In genomic region chr3:57130426-57131209, GRCh38 we compare ENCODE assay signal across 11 cellular contexts. TPM values are rescaled to one million over a fixed set of nuclear protein-coding genes. Genes with fewer than 3 reads are reported as not detected.
A peak's percentile ranks its signal among the peaks of the same experiment; 100 is the strongest.
DNase-seq lines count a peak whose midpoint lies in the region.
"Had no signal": no experiment of that assay in that cellular context is flagged by ENCODE, and none has a peak within 500 bp of the region (broad histone marks: within the 10 kb centered on the region; RNA-seq: fewer than 3 reads in every experiment).

No MANE protein-coding gene starts in this region.

- H3K9me3 Mint-ChIP-seq in activated CD4-positive, alpha-beta memory T cell treated with anti-CD3 and anti-CD28 coated beads for 36 hours = no peaks in the 10 kb centered on the region
- H3K9me3 Mint-ChIP-seq: CD4-positive, CD25-positive, alpha-beta regulatory T cell had no signal

- H3K4me1 Mint-ChIP-seq in activated CD4-positive, alpha-beta memory T cell treated with anti-CD3 and anti-CD28 coated beads for 36 hours (ENCODE audit: low read depth) = no peaks in the 10 kb centered on the region
- H3K4me1 Mint-ChIP-seq: CD4-positive, CD25-positive, alpha-beta regulatory T cell had no signal

- no peak overlapping the region for H3K27ac Mint-ChIP-seq in activated CD4-positive, alpha-beta memory T cell treated with anti-CD3 and anti-CD28 coated beads for 36 hours
- H3K27ac Mint-ChIP-seq: CD4-positive, CD25-positive, alpha-beta regulatory T cell had no signal

- intact Hi-C loops in activated CD4-positive, alpha-beta memory T cell treated with anti-CD3 and anti-CD28 coated beads for 36 hours (cut with micrococcal nuclease) = no loop called here

- CTCF ChIA-PET in activated CD4-positive, alpha-beta memory T cell treated with anti-CD3 and anti-CD28 coated beads for 36 hours (lab: Charles Lee) = interaction anchor here (1.4 kb wide), 1 partner anchor 31 kb away, joined by 3 read pairs; no protein-coding TSS in a partner anchor

- no peaks in the 10 kb centered on the region for H3K36me3 Mint-ChIP-seq in activated CD4-positive, alpha-beta memory T cell treated with anti-CD3 and anti-CD28 coated beads for 36 hours
- H3K36me3 Mint-ChIP-seq: CD4-positive, CD25-positive, alpha-beta regulatory T cell had no signal

- peak; percentile 55 for DNase-seq in DMS153 (lab: John Stamatoyannopoulos, UW)
- peak in 2 of 3 experiments; percentile 80 to 93 for DNase-seq in NCI-H1417 (lab: John Stamatoyannopoulos, UW)
- peak; percentile 48 for DNase-seq in astrocyte of the hippocampus (ENCODE audit: low read depth, low spot score)
- peak; percentile 5 to 33 for DNase-seq in lung microvascular endothelial cell (ENCODE audit: low read depth in 2 of 2)
- no peak for DNase-seq in activated gamma-delta T cell (lab: John Stamatoyannopoulos, UW)
- no peak for DNase-seq in NCI-H128 (lab: John Stamatoyannopoulos, UW; ENCODE audit: unreplicated experiment)
- no peak for DNase-seq in activated CD4-positive, alpha-beta memory T cell treated with anti-CD3 and anti-CD28 coated beads for 36 hours
- no peak for DNase-seq in activated CD4-positive, CD25-positive, alpha-beta regulatory T cell treated with anti-CD3 and anti-CD28 coated beads, Interleukin-2, amount 50 U/mL, for 72 hours
- DNase-seq: KBM-7, kidney glomerular epithelial cell had no signal

- H3K27me3 Mint-ChIP-seq in activated CD4-positive, alpha-beta memory T cell treated with anti-CD3 and anti-CD28 coated beads for 36 hours = peaks cover 11% of the 10 kb centered on the region

- POLR2A ChIA-PET in activated CD4-positive, alpha-beta memory T cell treated with anti-CD3 and anti-CD28 coated beads for 36 hours (lab: Charles Lee) = no interaction called here

- no peak overlapping the region for H3K4me3 Mint-ChIP-seq in activated CD4-positive, alpha-beta memory T cell treated with anti-CD3 and anti-CD28 coated beads for 36 hours
- H3K4me3 Mint-ChIP-seq: CD4-positive, CD25-positive, alpha-beta regulatory T cell had no signal

RNA-seq across cellular contexts. Expression of gene IL17RD, which starts 34.5 kb away (rescaled TPM):
- total RNA-seq in lung microvascular endothelial cell = 0.20 and 0.65 TPM in 2 replicates
- total RNA-seq in activated CD4-positive, alpha-beta memory T cell treated with anti-CD3 and anti-CD28 coated beads for 36 hours = under 1 TPM; 0.02 to 0.14 TPM
- total RNA-seq: CD4-positive, CD25-positive, alpha-beta regulatory T cell had no signal

Comparison
In these comparisons a context has a peak if more than half of its experiments do, and no peak if none do; other contexts are left out.
1. DNase-seq: peak in DMS153 (single experiment), NCI-H1417 (2 of 3), astrocyte of the hippocampus (single experiment) and lung microvascular endothelial cell (2 of 2); none in activated gamma-delta T cell (single experiment), NCI-H128 (single experiment), activated CD4-positive, alpha-beta memory T cell treated with anti-CD3 and anti-CD28 coated beads for 36 hours (single experiment) and activated CD4-positive, CD25-positive, alpha-beta regulatory T cell treated with anti-CD3 and anti-CD28 coated beads, Interleukin-2, amount 50 U/mL, for 72 hours (single experiment).